8 cellular contexts compared by ENCODE assay signal in genomic region chr9:136843801-136844740, GRCh38. TPM values are rescaled to one million over a fixed set of nuclear protein-coding genes. Genes with fewer than 3 reads are reported as not detected.
A peak's percentile ranks its signal among the peaks of the same experiment; 100 is the strongest.
DNase-seq lines count a peak whose midpoint lies in the region; ATAC-seq and TF ChIP-seq lines count a peak whose summit lies in the region.
"Not testable (repeated sequence)": the region's sequence is repeated elsewhere in the genome, so short reads cannot be mapped to it uniquely, and the experiment has no call there.

No MANE protein-coding gene starts in this region.

- peaks cover 23% of the 10 kb centered on the region for H3K27me3 Mint-ChIP-seq in HFFc6 (ENCODE audit: insufficient read depth)
- not testable (repeated sequence) for H3K27me3 Mint-ChIP-seq in MCF 10A (ENCODE audit: insufficient read depth, unreplicated experiment)

- H3K36me3 Mint-ChIP-seq in HFFc6 (ENCODE audit: low read depth): not testable (repeated sequence)
- peaks cover 47% of the 10 kb centered on the region for H3K36me3 Mint-ChIP-seq in MCF 10A (ENCODE audit: insufficient read depth, unreplicated experiment)

- DNase-seq in HFFc6 (peak; percentile 20), activated T-cell treated with anti-CD3 and anti-CD28 coated beads for 24 hours (ENCODE audit: low read depth) (peak; percentile 53), MCF 10A (ENCODE audit: unreplicated experiment) (peak; percentile 32), heart right ventricle (peak; percentile 44 to 65), ovary (peak in 3 of 5 donors; percentile 56 to 75 (median 70))
- peak; percentile 47 for DNase-seq in stimulated activated CD8-positive, alpha-beta memory T cell treated with anti-CD3 and anti-CD28 coated beads, Interleukin-7, amount 100 ng/mL, for 24 hours (ENCODE audit: low read depth)

- H3K4me3 Mint-ChIP-seq in HFFc6 (peak overlapping the region; percentile 63), MCF 10A (ENCODE audit: unreplicated experiment) (peak overlapping the region; percentile 25)

- not testable (repeated sequence) for H3K9me2 ChIP-seq in SU-DHL-6 (replicated peaks; ENCODE audit: insufficient read depth, low read length)

- intact Hi-C loops in MCF 10A (cut with micrococcal nuclease) (loop anchor here (2.0 to 10.0 kb wide), 2 partner anchors 101 to 191 kb away; partner anchors contain the start of genes C8G and FBXW5), heart right ventricle (cut with DNase I) (loop anchor here in 5 of 10 donors (2.0 to 10.0 kb wide), 5 partner anchors 37 to 181 kb away; partner anchors contain the start of genes FBXW5 (in 2 of the 5), RABL6 (in 2 of the 5), ABCA2 (in 1 of the 5) and C8G (in 1 of the 5)), ovary (cut with DNase I) (loop anchor here in 1 of 4 donors (10.0 kb wide), 2 partner anchors 49 to 101 kb away; partner anchors contain the start of genes C8G, CCDC183, FBXW5 and TMEM141)

- H3F3A ChIP-seq in SU-DHL-6 (ENCODE audit: insufficient read depth): not testable (repeated sequence)

- TF ChIP-seq EP300 in ovary (IDR thresholded peaks at IDR 0.05): not testable (repeated sequence)

- CTCF ChIA-PET in MCF 10A (lab: Yijun Ruan, JAX): interaction anchor here (0.6 to 1.5 kb wide), 5 partner anchors 9 to 96 kb away, joined by 3 to 8 read pairs (median 4); no protein-coding TSS in a partner anchor

- H3K79me2 ChIP-seq in SU-DHL-6 (ENCODE audit: insufficient read depth, low read length): not testable (repeated sequence)

- not testable (repeated sequence) for TF ChIP-seq POLR2A in ovary (IDR thresholded peaks at IDR 0.05)

- H3K27me3 ChIP-seq in BLaER1: peaks cover 41% of the 10 kb centered on the region
- H3K27me3 ChIP-seq in SU-DHL-6 (ENCODE audit: low read length): not testable (repeated sequence)
- peaks cover 0 to 55% (median 29%) of the 10 kb centered on the region in 7 donors for H3K27me3 ChIP-seq in heart right ventricle
- H3K27me3 ChIP-seq in ovary: peaks cover 14% of the 10 kb centered on the region

- H3K4me3 ChIP-seq in BLaER1: peak overlapping the region; percentile 44; the same call in 1 of the 2 replicates
- H3K4me3 ChIP-seq in SU-DHL-6 (ENCODE audit: insufficient read depth, low read length, poor library complexity, severe bottlenecking); ovary: not testable (repeated sequence)
- peak overlapping the region in 3 of 10 donors; percentile 62 to 67 (median 62) for H3K4me3 ChIP-seq in heart right ventricle

- H3K4me2 ChIP-seq in BLaER1 (peak overlapping the region; percentile 86), SU-DHL-6 (ENCODE audit: low read depth, low read length, poor library complexity, severe bottlenecking) (peak overlapping the region; percentile 36)

- H4K20me1 ChIP-seq in BLaER1: peaks cover 51% of the 10 kb centered on the region
- not testable (repeated sequence) for H4K20me1 ChIP-seq in SU-DHL-6 (ENCODE audit: low read depth, low read length)

- peak overlapping the region; percentile 55 for H3K27ac Mint-ChIP-seq in HFFc6
- H3K27ac Mint-ChIP-seq in MCF 10A (ENCODE audit: low read depth, unreplicated experiment): not testable (repeated sequence)

- H3K4me1 ChIP-seq in BLaER1: peaks cover 60% of the 10 kb centered on the region
- H3K4me1 ChIP-seq in heart right ventricle: peaks cover 21 to 62% (median 45%) of the 10 kb centered on the region in 9 donors
- peaks cover 15% of the 10 kb centered on the region for H3K4me1 ChIP-seq in ovary (ENCODE audit: insufficient read depth)

- peak in 3 of 8 donors; percentile 1 to 3 (median 2) for ATAC-seq in heart right ventricle

- TF ChIP-seq CTCF in HFFc6 (IDR thresholded peaks at IDR 0.05): peak; percentile 89
- TF ChIP-seq CTCF in SU-DHL-6 (IDR thresholded peaks at IDR 0.05; ENCODE audit: insufficient read depth, low read length, poor library complexity, severe bottlenecking): peak; percentile 64
- TF ChIP-seq CTCF in MCF 10A (IDR thresholded peaks at IDR 0.05; ENCODE audit: unreplicated experiment): peak; percentile 75
- peak; percentile 67 to 84 (median 77) for TF ChIP-seq CTCF in heart right ventricle (IDR thresholded peaks at IDR 0.05)
- TF ChIP-seq CTCF in ovary (IDR thresholded peaks at IDR 0.05): peak; percentile 47 to 54 (median 53)

- H3K36me3 ChIP-seq in BLaER1 (peaks cover 19% of the 10 kb centered on the region), heart right ventricle (peaks cover 0 to 31% (median 4%) of the 10 kb centered on the region in 9 donors)
- not testable (repeated sequence) for H3K36me3 ChIP-seq in SU-DHL-6 (ENCODE audit: low read length); ovary

- not testable (repeated sequence) for BruUV-seq in MCF 10A (replicated peaks; lab: Mats Ljungman, UMichigan)

- not testable (repeated sequence) for H3K27ac ChIP-seq in BLaER1; SU-DHL-6 (ENCODE audit: low read depth, low read length); ovary
- peak overlapping the region in 1 of 10 donors; percentile 60 for H3K27ac ChIP-seq in heart right ventricle

- WGBS in heart right ventricle, 2 donors: 6 to 8% methylated on average over 84 to 99 of the region's 99 CpGs
- 2 to 6% (median 5%) methylated on average over 52 to 99 of the region's 99 CpGs for WGBS in ovary, 3 donors

- peaks cover 20% of the 10 kb centered on the region for H3K4me1 Mint-ChIP-seq in HFFc6 (ENCODE audit: low read depth)
- peaks cover 13% of the 10 kb centered on the region for H3K4me1 Mint-ChIP-seq in MCF 10A (ENCODE audit: insufficient read depth, unreplicated experiment)

- not testable (repeated sequence) for H3K9ac ChIP-seq in BLaER1; SU-DHL-6 (ENCODE audit: low read length)

- H2AFZ ChIP-seq in SU-DHL-6 (ENCODE audit: low read depth, low read length, severe bottlenecking): not testable (repeated sequence)

- H3K9me3 ChIP-seq in BLaER1: peaks cover 18% of the 10 kb centered on the region; the same call in 1 of the 2 replicates
- not testable (repeated sequence) for H3K9me3 ChIP-seq in SU-DHL-6 (ENCODE audit: insufficient read depth, low read length); heart right ventricle; ovary

- POLR2A ChIA-PET in MCF 10A (lab: Yijun Ruan, JAX): not testable (repeated sequence)

- H3K9me3 Mint-ChIP-seq in HFFc6; MCF 10A (ENCODE audit: unreplicated experiment): not testable (repeated sequence)

RNA-seq across cellular contexts. Expression of gene AJM1, which starts 1.8 kb away (rescaled TPM):
- total RNA-seq in HFFc6 (2021; fragmentation: NEBNext Ultra II Directional; extraction: Animal tissue kit (Norgen Biotek cat#: 25700)): 1 to 10 TPM; 4.5 to 8.0 (median 5.3) TPM
- total RNA-seq in MCF 10A (2022): 5.6 and 5.7 TPM in 2 replicates
- total RNA-seq in heart right ventricle: 1 to 10 TPM; 3.6 to 8.3 (median 5.9) TPM
- polyA plus RNA-seq in heart right ventricle: 1 to 10 TPM; 3.4 to 7.6 TPM
- total RNA-seq in ovary: 1 to 10 TPM in 5 of 7 donors, under 1 TPM in 2; 0.48 to 2.4 (median 1.4) TPM
- polyA plus RNA-seq in ovary: under 1 TPM in 1 of 2 donors, not detected in 1; 0.93 TPM

RNA-seq across cellular contexts. Expression of gene PHPT1, which starts 5.1 kb away (rescaled TPM):
- total RNA-seq in HFFc6 (2021; fragmentation: NEBNext Ultra II Directional; extraction: Animal tissue kit (Norgen Biotek cat#: 25700)): 100 to 1,000 TPM; 156 to 181 (median 169) TPM
- total RNA-seq in MCF 10A (2022) (173 and 193 TPM in 2 replicates), heart right ventricle (100 to 1,000 TPM; 310 to 376 (median 327) TPM), ovary (100 to 1,000 TPM in 2 of 7 donors, 10 to 100 TPM in 5; 39.2 to 132 (median 86.9) TPM)
- polyA plus RNA-seq in heart right ventricle (100 to 1,000 TPM; 354 to 650 TPM), ovary (10 to 100 TPM; 18.1 to 57.6 TPM)

RNA-seq across cellular contexts. Expression of gene MAMDC4, which starts 8.1 kb away (rescaled TPM):
- 1 to 10 TPM; 2.3 to 3.4 (median 3.0) TPM for total RNA-seq in HFFc6 (2021; fragmentation: NEBNext Ultra II Directional; extraction: Animal tissue kit (Norgen Biotek cat#: 25700))
- total RNA-seq in MCF 10A (2022): 11.8 and 14.1 TPM in 2 replicates
- 10 to 100 TPM in 2 of 10 donors, 1 to 10 TPM in 8; 4.1 to 11.3 (median 8.3) TPM for total RNA-seq in heart right ventricle
- polyA plus RNA-seq in heart right ventricle: 10 to 100 TPM in 1 of 2 donors, 1 to 10 TPM in 1; 8.0 to 45.4 TPM
- 10 to 100 TPM in 1 of 7 donors, 1 to 10 TPM in 6; 2.1 to 31.4 (median 2.5) TPM for total RNA-seq in ovary
- 1 to 10 TPM in 1 of 2 donors, under 1 TPM in 1; 0.15 to 2.6 TPM for polyA plus RNA-seq in ovary

RNA-seq across cellular contexts. Expression of gene EDF1, which starts 22.0 kb away (rescaled TPM):
- 100 to 1,000 TPM; 369 to 460 (median 443) TPM for total RNA-seq in HFFc6 (2021; fragmentation: NEBNext Ultra II Directional; extraction: Animal tissue kit (Norgen Biotek cat#: 25700))
- total RNA-seq in MCF 10A (2022): 480 and 581 TPM in 2 replicates
- total RNA-seq in heart right ventricle: 100 to 1,000 TPM; 289 to 375 (median 329) TPM
- 1,000 to 10,000 TPM in 1 of 2 donors, 100 to 1,000 TPM in 1; 624 to 1,058 TPM for polyA plus RNA-seq in heart right ventricle
- total RNA-seq in ovary: 100 to 1,000 TPM; 306 to 391 (median 336) TPM
- polyA plus RNA-seq in ovary: 100 to 1,000 TPM; 154 to 444 TPM

RNA-seq across cellular contexts. Expression of gene RABL6, which starts 36.3 kb away (rescaled TPM):
- total RNA-seq in HFFc6 (2021; fragmentation: NEBNext Ultra II Directional; extraction: Animal tissue kit (Norgen Biotek cat#: 25700)): 10 to 100 TPM; 77.8 to 87.7 (median 84.0) TPM
- total RNA-seq in MCF 10A (2022): 77.8 and 84.2 TPM in 2 replicates
- total RNA-seq in heart right ventricle: 10 to 100 TPM; 61.6 to 91.2 (median 66.6) TPM
- 10 to 100 TPM; 60.5 to 97.4 TPM for polyA plus RNA-seq in heart right ventricle
- 10 to 100 TPM; 25.2 to 65.4 (median 56.2) TPM for total RNA-seq in ovary
- polyA plus RNA-seq in ovary: 10 to 100 TPM; 22.6 to 37.5 TPM

Comparison
In these comparisons a context has a peak if more than half of its experiments do, and no peak if none do; other contexts are left out.
1. DNase-seq: peak in every context shown above with its lines; median percentile 70 in ovary; 54 in heart right ventricle; 53 in activated T-cell treated with anti-CD3 and anti-CD28 coated beads for 24 hours; 47 in stimulated activated CD8-positive, alpha-beta memory T cell treated with anti-CD3 and anti-CD28 coated beads, Interleukin-7, amount 100 ng/mL, for 24 hours; 32 in MCF 10A; 20 in HFFc6.